22 cellular contexts compared by ENCODE assay signal in the genomic region with DNA sequence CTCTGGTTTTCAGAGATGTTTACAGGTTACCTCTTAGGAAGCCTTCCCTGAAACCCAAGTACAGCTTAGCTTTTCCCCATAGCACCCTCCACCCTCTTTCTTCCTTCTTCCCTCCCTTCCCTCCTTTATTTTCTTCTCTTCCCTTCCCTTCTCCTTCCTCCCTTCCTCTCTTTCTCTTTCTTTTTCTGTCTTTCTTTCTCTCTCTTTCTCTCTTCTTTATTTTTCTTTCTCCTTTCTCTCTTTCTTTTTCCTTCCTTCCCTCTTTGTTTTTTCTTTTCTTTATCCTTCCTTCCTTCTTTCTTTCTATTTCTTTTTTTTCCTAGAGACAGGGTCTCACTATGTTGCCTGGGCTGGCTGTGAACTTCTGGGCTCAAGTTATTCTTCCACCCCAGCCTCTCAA.
"Had no signal": no experiment of that assay in that cellular context is flagged by ENCODE, and none has a peak within 500 bp of the region (broad histone marks: within the 10 kb centered on the region; RNA-seq: fewer than 3 reads in every experiment).

No MANE protein-coding gene starts in this region.

- H3K4me3 Mint-ChIP-seq: dendritic cell treated with granulocyte-macrophage colony-stimulating factor and Interleukin-4, amounts not matched to agents 40 ng/mL and 50 ng/mL, for 4 days; effector memory CD8-positive, alpha-beta T cell; endodermal cell; immature natural killer cell; mesothelial cell of epicardium; naive B cell had no signal

- H3K9me3 ChIP-seq: colonic mucosa, gastroesophageal sphincter, heart left ventricle, left lung, lower lobe of right lung, mucosa of descending colon had no signal

- H3K27ac ChIP-seq: colonic mucosa, epithelial cell of prostate, gastroesophageal sphincter, heart left ventricle, hepatocyte, left lung, lower lobe of right lung had no signal

- H3K36me3 ChIP-seq: colonic mucosa, gastroesophageal sphincter, heart left ventricle, left lung, lower lobe of right lung had no signal

- H3K4me3 ChIP-seq: colonic mucosa, gastroesophageal sphincter, heart left ventricle, hepatocyte, left lung, lower lobe of right lung, mucosa of descending colon had no signal

- H3K36me3 Mint-ChIP-seq: immature natural killer cell, mesothelial cell of epicardium, naive B cell had no signal

- DNase-seq: colonic mucosa; cortex of kidney; effector CD8-positive, alpha-beta T cell; effector memory CD8-positive, alpha-beta T cell; endodermal cell; erythroblast; foreskin keratinocyte; heart left ventricle; hypothalamus; immature natural killer cell; left cardiac atrium; left lung; left ventricle myocardium superior; lower lobe of right lung; mesenchymal stem cell; mucosa of descending colon; naive B cell had no signal

- H3K4me1 Mint-ChIP-seq: immature natural killer cell, mesothelial cell of epicardium, naive B cell had no signal

- H3K4me1 ChIP-seq: colonic mucosa, gastroesophageal sphincter, heart left ventricle, left lung, lower lobe of right lung had no signal

- H3K27ac Mint-ChIP-seq: dendritic cell treated with granulocyte-macrophage colony-stimulating factor and Interleukin-4, amounts not matched to agents 40 ng/mL and 50 ng/mL, for 4 days; effector memory CD8-positive, alpha-beta T cell; endodermal cell; immature natural killer cell; mesothelial cell of epicardium; naive B cell had no signal

- ATAC-seq: effector memory CD8-positive, alpha-beta T cell; foreskin keratinocyte; gastroesophageal sphincter; heart left ventricle; left cardiac atrium; left lung; left ventricle myocardium superior; lower lobe of right lung had no signal

- H3K9me3 Mint-ChIP-seq: dendritic cell treated with granulocyte-macrophage colony-stimulating factor and Interleukin-4, amounts not matched to agents 40 ng/mL and 50 ng/mL, for 4 days; effector memory CD8-positive, alpha-beta T cell; endodermal cell; mesothelial cell of epicardium; naive B cell had no signal
